14 cellular contexts compared by ENCODE assay signal in the genomic region with DNA sequence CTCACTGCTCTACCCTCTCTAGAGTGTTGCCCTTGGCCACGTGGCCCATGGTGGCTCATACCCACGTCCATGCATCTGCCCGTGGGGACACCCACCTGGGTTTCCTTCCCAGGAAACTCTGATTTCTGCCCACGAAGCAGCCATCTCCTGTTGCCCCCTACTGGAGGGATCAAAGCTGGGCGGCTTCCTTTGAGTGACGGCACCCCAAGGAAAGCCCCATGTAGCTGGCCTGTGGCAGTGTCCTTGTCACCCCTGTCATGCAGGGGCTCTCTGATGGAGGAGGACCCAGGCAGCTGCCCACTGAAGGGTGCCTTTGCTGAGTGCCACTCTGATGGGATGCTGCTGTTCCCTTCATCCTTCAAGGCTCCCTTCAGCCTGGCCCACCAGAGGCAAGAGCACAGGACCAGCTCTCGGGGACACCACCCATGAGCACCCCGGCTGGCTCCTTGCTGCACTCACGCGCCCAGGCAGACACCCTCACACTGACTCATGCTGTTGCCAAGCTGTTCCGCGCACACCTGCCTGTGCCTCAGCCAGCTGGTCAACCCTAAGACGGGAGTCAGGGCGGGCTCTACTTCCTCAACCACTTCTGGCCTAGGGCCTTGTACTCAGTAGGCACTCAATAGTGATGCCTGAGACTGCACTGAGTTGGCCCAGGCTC.
DNase-seq lines count a peak whose midpoint lies in the region; ATAC-seq, FAIRE-seq and TF ChIP-seq lines count a peak whose summit lies in the region.
"Had no signal": no experiment of that assay in that cellular context is flagged by ENCODE, and none has a peak within 500 bp of the region (broad histone marks: within the 10 kb centered on the region; RNA-seq: fewer than 3 reads in every experiment).

No MANE protein-coding gene starts in this region.

- H3K36me3 ChIP-seq in A673 (ENCODE audit: insufficient read depth, low read length, poor library complexity, severe bottlenecking) (no peaks in the 10 kb centered on the region), left ventricle myocardium inferior (peaks cover 5% of the 10 kb centered on the region), gastrocnemius medialis (no peaks in the 10 kb centered on the region)

- in situ Hi-C loops in gastrocnemius medialis (cut with MboI; ENCODE audit: low sequenced_read_pairs in 4 of 4) = no loop called here

- ATAC-seq in gastrocnemius medialis (no peak), GM19463 (IDR thresholded peaks at IDR 0.05; ENCODE audit: unreplicated experiment) (no peak)
- ATAC-seq: left lobe of liver, right lobe of liver had no signal

- no peaks in the 10 kb centered on the region for H3K27me3 ChIP-seq in A673 (replicated peaks; ENCODE audit: insufficient read depth, low read depth, low read length, poor library complexity)
- no peaks in the 10 kb centered on the region for H3K27me3 ChIP-seq in left ventricle myocardium inferior (ENCODE audit: low read depth)
- no peaks in the 10 kb centered on the region for H3K27me3 ChIP-seq in gastrocnemius medialis
- H3K27me3 ChIP-seq: right lobe of liver had no signal

- intact Hi-C loops in A673 (cut with micrococcal nuclease; ENCODE audit: unreplicated experiment) (no loop called here), left ventricle myocardium inferior (cut with micrococcal nuclease) (no loop called here), gastrocnemius medialis (cut with DNase I; ENCODE audit: low total_unique reads) (no loop called here)

- H3K4me3 ChIP-seq in A673 (ENCODE audit: low read depth, low read length, poor library complexity, severe bottlenecking) (no peak overlapping the region), WI38 (ENCODE audit: low read depth, low read length) (no peak overlapping the region), left ventricle myocardium inferior (no peak overlapping the region), gastrocnemius medialis (no peak overlapping the region)
- H3K4me3 ChIP-seq: right lobe of liver had no signal

- FAIRE-seq in GM12891 (lab: Jason Lieb, UNC) (no peak), GM12892 (lab: Jason Lieb, UNC) (no peak)
- FAIRE-seq: endometrium had no signal

- POLR2A ChIA-PET in A673 (lab: Charles Lee; ENCODE audit: low non-redundant PET) = no interaction called here

- no peak for DNase-seq in A673 (ENCODE audit: low spot score)
- peak; percentile 48 for DNase-seq in GM12891 (ENCODE audit: insufficient read length, low spot score)
- no peak for DNase-seq in left ventricle myocardium inferior
- DNase-seq in NCI-H1105 treated with DMSO at 0.1 percent for 48 hours (lab: John Stamatoyannopoulos, UW) = no peak
- DNase-seq in gastrocnemius medialis = no peak
- no peak for DNase-seq in GM12892 (ENCODE audit: insufficient read length)
- DNase-seq: activated naive CD4-positive, alpha-beta T cell; CD8-positive, alpha-beta memory T cell; NCI-H446 treated with DMSO at 0.1 percent for 48 hours had no signal

- H3K4me1 ChIP-seq in A673 (ENCODE audit: insufficient read depth, low read length, poor library complexity, severe bottlenecking) = no peaks in the 10 kb centered on the region
- H3K4me1 ChIP-seq in left ventricle myocardium inferior = peaks cover 17% of the 10 kb centered on the region
- H3K4me1 ChIP-seq in gastrocnemius medialis = peaks cover 0 to 13% of the 10 kb centered on the region in 2 donors

- no peak for TF ChIP-seq POLR2A in GM12891 (IDR thresholded peaks at IDR 0.05; ENCODE audit: low read depth, low read length)
- TF ChIP-seq POLR2A in gastrocnemius medialis (IDR thresholded peaks at IDR 0.05) = no peak
- no peak for TF ChIP-seq POLR2A in GM12892 (IDR thresholded peaks at IDR 0.05; ENCODE audit: low read depth, low read length)

- TF ChIP-seq CTCF in A673 (conservative IDR thresholded peaks at IDR 0.05; ENCODE audit: low read depth, low read length) (peak; percentile 50), WI38 (IDR thresholded peaks at IDR 0.05; ENCODE audit: low read depth, low read length) (0 out of 2 replicates have a peak, but pooled peaks have one; percentile 17), left ventricle myocardium inferior (IDR thresholded peaks at IDR 0.05; ENCODE audit: borderline replicate concordance) (peak; percentile 48), gastrocnemius medialis (IDR thresholded peaks at IDR 0.05 in 4 of 5, conservative IDR thresholded peaks at IDR 0.05 in 1 of 5) (peak in 2 of 5 experiments; percentile 30 to 37)

- no TSS peak for BruUV-seq in A673 (replicated peaks; lab: Mats Ljungman, UMichigan)

- H3K27ac ChIP-seq in A673 (ENCODE audit: low read depth, low read length, poor library complexity, severe bottlenecking) (no peak overlapping the region), left ventricle myocardium inferior (replicated peaks) (no peak overlapping the region), gastrocnemius medialis (no peak overlapping the region)
- H3K27ac ChIP-seq: right lobe of liver had no signal

- no peaks in the 10 kb centered on the region for H3K9me3 ChIP-seq in A673 (ENCODE audit: low read depth, low read length, poor library complexity, severe bottlenecking)
- H3K9me3 ChIP-seq in left ventricle myocardium inferior (replicated peaks) = no peaks in the 10 kb centered on the region
- no peaks in the 10 kb centered on the region for H3K9me3 ChIP-seq in gastrocnemius medialis
- H3K9me3 ChIP-seq: right lobe of liver had no signal

- CTCF ChIA-PET in A673 (lab: Charles Lee) = interaction anchor here (0.5 kb wide), 1 partner anchor 25 kb away, joined by 9 read pairs; no protein-coding TSS in a partner anchor

TF ChIP-seq in GM12891, 5 proteins besides CTCF, POLR2A, EP300 and RAD21:
- no peak for TF ChIP-seq POU2F2 (IDR thresholded peaks at IDR 0.05; ENCODE audit: low read depth, low read length)
- no peak for TF ChIP-seq TAF1 (IDR thresholded peaks at IDR 0.05; ENCODE audit: low read depth, low read length)
- TF ChIP-seq PAX5 (IDR thresholded peaks at IDR 0.05; ENCODE audit: insufficient read depth, low read length, severe bottlenecking) = no peak
- TF ChIP-seq SPI1 (IDR thresholded peaks at IDR 0.05; ENCODE audit: low read depth, low read length) = no peak
- no peak for TF ChIP-seq POLR2AphosphoS5 (IDR thresholded peaks at IDR 0.05; ENCODE audit: low read depth, low read length)
